ENCODE assay signal across 17 cellular contexts in genomic region chr12:121184425-121184824, GRCh38.
DNase-seq lines count a peak whose midpoint lies in the region; ATAC-seq and TF ChIP-seq lines count a peak whose summit lies in the region.
"Had no signal": no experiment of that assay in that cellular context is flagged by ENCODE, and none has a peak within 500 bp of the region (broad histone marks: within the 10 kb centered on the region; RNA-seq: fewer than 3 reads in every experiment).

No MANE protein-coding gene starts in this region.

- no peaks in the 10 kb centered on the region for H3K27me3 Mint-ChIP-seq in stimulated activated memory B cell treated with anti-CD40 and anti-IgM and Interleukin-4, amounts not matched to agents 10 μg/mL and 1 μg/mL and 100 μg/mL, for 72 hours
- H3K27me3 Mint-ChIP-seq: activated naive CD4-positive, alpha-beta T cell treated with anti-CD3 and anti-CD28 coated beads, Interleukin-2, amount 50 U/mL, for 24 hours had no signal

- no peaks in the 10 kb centered on the region for H3K27me3 ChIP-seq in tibial artery
- H3K27me3 ChIP-seq: ascending aorta, right atrium auricular region had no signal

- H3K4me3 ChIP-seq in tibial artery: no peak overlapping the region
- H3K4me3 ChIP-seq: ascending aorta, right atrium auricular region had no signal

- H3K9me3 Mint-ChIP-seq in stimulated activated memory B cell treated with anti-CD40 and anti-IgM and Interleukin-4, amounts not matched to agents 10 μg/mL and 1 μg/mL and 100 μg/mL, for 72 hours: peaks cover 3% of the 10 kb centered on the region
- H3K9me3 Mint-ChIP-seq: activated naive CD4-positive, alpha-beta T cell treated with anti-CD3 and anti-CD28 coated beads, Interleukin-2, amount 50 U/mL, for 24 hours had no signal

- DNase-seq in NCI-H1105 (lab: John Stamatoyannopoulos, UW) (peak; percentile 81), NCI-H69 (lab: John Stamatoyannopoulos, UW) (peak; percentile 92), epithelial cell of prostate (ENCODE audit: low read depth, low spot score) (peak; percentile 82), retina (no peak), tibial artery (no peak), ecto neural progenitor cell (ENCODE audit: low spot score) (no peak), NOMO-1 (lab: John Stamatoyannopoulos, UW; ENCODE audit: unreplicated experiment in 2 of 2) (no peak)
- DNase-seq: activated CD4-positive, alpha-beta T cell treated with anti-CD3 and anti-CD28 coated beads for 4 hours; cerebellar nuclear complex; effector CD8-positive, alpha-beta T cell; head of caudate nucleus; NCI-H1417; stimulated activated CD8-positive, alpha-beta memory T cell treated with anti-CD3 and anti-CD28 coated beads, Interleukin-4, amount 100 ng/mL, for 48 hours had no signal

- peaks cover 0 to 4% (median 0%) of the 10 kb centered on the region in 3 donors for H3K9me3 ChIP-seq in tibial artery
- H3K9me3 ChIP-seq: right atrium auricular region had no signal

- intact Hi-C loops in tibial artery (cut with DNase I; ENCODE audit: low total_unique reads): no loop called here

- H3K36me3 ChIP-seq in tibial artery: peaks cover 0 to 24% (median 12%) of the 10 kb centered on the region in 3 donors
- H3K36me3 ChIP-seq: ascending aorta, right atrium auricular region had no signal

- no peak overlapping the region for H3K4me3 Mint-ChIP-seq in stimulated activated memory B cell treated with anti-CD40 and anti-IgM and Interleukin-4, amounts not matched to agents 10 μg/mL and 1 μg/mL and 100 μg/mL, for 72 hours
- H3K4me3 Mint-ChIP-seq: activated naive CD4-positive, alpha-beta T cell treated with anti-CD3 and anti-CD28 coated beads, Interleukin-2, amount 50 U/mL, for 24 hours had no signal

- no peaks in the 10 kb centered on the region for H3K36me3 Mint-ChIP-seq in stimulated activated memory B cell treated with anti-CD40 and anti-IgM and Interleukin-4, amounts not matched to agents 10 μg/mL and 1 μg/mL and 100 μg/mL, for 72 hours

- H3K27ac ChIP-seq in epithelial cell of prostate (peak overlapping the region; percentile 2), tibial artery (no peak overlapping the region)
- H3K27ac ChIP-seq: ascending aorta, right atrium auricular region had no signal

- H3K27ac Mint-ChIP-seq in stimulated activated memory B cell treated with anti-CD40 and anti-IgM and Interleukin-4, amounts not matched to agents 10 μg/mL and 1 μg/mL and 100 μg/mL, for 72 hours: peak overlapping the region; percentile 60
- H3K27ac Mint-ChIP-seq: activated naive CD4-positive, alpha-beta T cell treated with anti-CD3 and anti-CD28 coated beads, Interleukin-2, amount 50 U/mL, for 24 hours had no signal

- no peaks in the 10 kb centered on the region for H3K4me1 ChIP-seq in tibial artery
- H3K4me1 ChIP-seq: ascending aorta, right atrium auricular region had no signal

- TF ChIP-seq CTCF in tibial artery (IDR thresholded peaks at IDR 0.05): no peak

- H3K4me1 Mint-ChIP-seq in stimulated activated memory B cell treated with anti-CD40 and anti-IgM and Interleukin-4, amounts not matched to agents 10 μg/mL and 1 μg/mL and 100 μg/mL, for 72 hours: peaks cover 16% of the 10 kb centered on the region

- no peak for ATAC-seq in stimulated activated memory B cell treated with anti-CD40 and anti-IgM and Interleukin-4, amounts not matched to agents 10 μg/mL and 1 μg/mL and 100 μg/mL, for 72 hours

Comparison
In these comparisons a context has a peak if more than half of its experiments do, and no peak if none do; other contexts are left out.
1. DNase-seq: peak in NCI-H1105 (single experiment), NCI-H69 (single experiment) and epithelial cell of prostate (single experiment); none in retina (single experiment), tibial artery (0 of 2), ecto neural progenitor cell (single experiment) and NOMO-1 (0 of 2).